Comparison of ENCODE assay signal across 16 cellular contexts in genomic region chr11:70278994-70279393, GRCh38. TPM values are rescaled to one million over a fixed set of nuclear protein-coding genes. Genes with fewer than 3 reads are reported as not detected.
A peak's percentile ranks its signal among the peaks of the same experiment; 100 is the strongest.
DNase-seq lines count a peak whose midpoint lies in the region; ATAC-seq and TF ChIP-seq lines count a peak whose summit lies in the region.
"Had no signal": no experiment of that assay in that cellular context is flagged by ENCODE, and none has a peak within 500 bp of the region (broad histone marks: within the 10 kb centered on the region; RNA-seq: fewer than 3 reads in every experiment).

No MANE protein-coding gene starts in this region.

- peaks cover 89% of the 10 kb centered on the region for H3K36me3 ChIP-seq in endodermal cell (ENCODE audit: control insufficient read depth, insufficient read depth, low read length)
- H3K36me3 ChIP-seq in H7 (replicated peaks; ENCODE audit: control insufficient read depth, insufficient read depth, low read length) = peaks cover 14% of the 10 kb centered on the region

- no peak for ATAC-seq in GM21423 (IDR thresholded peaks at IDR 0.05; ENCODE audit: unreplicated experiment)
- ATAC-seq: Right ventricle myocardium inferior had no signal

- peak overlapping the region; percentile 6 for H3K27ac ChIP-seq in angular gyrus (ENCODE audit: low read depth, low read length)
- no peak overlapping the region for H3K27ac ChIP-seq in endodermal cell (ENCODE audit: low read depth, low read length)

- peaks cover 82% of the 10 kb centered on the region for H3K36me3 Mint-ChIP-seq in endodermal cell (ENCODE audit: low read depth)

- H3K9me3 Mint-ChIP-seq in endodermal cell = no peaks in the 10 kb centered on the region
- H3K9me3 Mint-ChIP-seq: CD4-positive, CD25-positive, alpha-beta regulatory T cell had no signal

- no peaks in the 10 kb centered on the region for H3K9me3 ChIP-seq in endodermal cell (ENCODE audit: control insufficient read depth, low read length)
- H3K9me3 ChIP-seq: HAP-1 had no signal

- 88 to 96% methylated on average over 8 of the region's 8 CpGs for WGBS in endodermal cell (ENCODE audit: insufficient coverage in 1 of 2, insufficient read length in 1 of 2), 2 experiments

- H3K4me3 ChIP-seq in endodermal cell (ENCODE audit: low read length) (no peak overlapping the region), H7 (ENCODE audit: insufficient read depth, low read depth, low read length) (no peak overlapping the region)
- H3K4me3 ChIP-seq: HAP-1 had no signal

- H3K27me3 ChIP-seq in endodermal cell (ENCODE audit: control insufficient read depth, insufficient read depth, low read length, poor library complexity, severe bottlenecking) (no peaks in the 10 kb centered on the region), H7 (ENCODE audit: control insufficient read depth, insufficient read depth, low read length) (no peaks in the 10 kb centered on the region)

- TF ChIP-seq CTCF in endodermal cell (conservative IDR thresholded peaks at IDR 0.05) = no peak

- H3K27ac Mint-ChIP-seq in endodermal cell = peak overlapping the region; percentile 3
- H3K27ac Mint-ChIP-seq: B cell; CD4-positive, CD25-positive, alpha-beta regulatory T cell had no signal

- no peak overlapping the region for H3K4me3 Mint-ChIP-seq in endodermal cell
- H3K4me3 Mint-ChIP-seq: B cell; CD4-positive, CD25-positive, alpha-beta regulatory T cell had no signal

- peaks cover 19% of the 10 kb centered on the region for H3K4me1 Mint-ChIP-seq in endodermal cell

- no peak overlapping the region for H3K9ac ChIP-seq in endodermal cell (ENCODE audit: extremely low read depth, low read length, poor library complexity, severe bottlenecking)

- no peaks in the 10 kb centered on the region for H3K27me3 Mint-ChIP-seq in endodermal cell (ENCODE audit: insufficient read depth)
- H3K27me3 Mint-ChIP-seq: B cell; CD4-positive, CD25-positive, alpha-beta regulatory T cell had no signal

- peaks cover 2% of the 10 kb centered on the region for H3K4me1 ChIP-seq in endodermal cell (ENCODE audit: control insufficient read depth, insufficient read depth, low read length)
- H3K4me1 ChIP-seq: HAP-1 had no signal

- DNase-seq in endodermal cell (no peak), midbrain (lab: John Stamatoyannopoulos, UW) (peak; percentile 32), H7 (no peak), COLO668 (lab: John Stamatoyannopoulos, UW; ENCODE audit: unreplicated experiment) (no peak)
- no peak for DNase-seq in stimulated activated CD4-positive, alpha-beta T cell treated with anti-CD3 and anti-CD28 coated beads, Interleukin-4, amount 100 ng/mL, for 24 hours
- DNase-seq: CD4-positive, CD25-positive, alpha-beta regulatory T cell; IMR-90; Kasumi-1; NCI-H1105; NCI-H1694; NCI-H510A treated with DMSO at 0.1 percent for 48 hours had no signal

RNA-seq across cellular contexts. Expression of gene PPFIA1, which starts 8.5 kb away (rescaled TPM):
- total RNA-seq in endodermal cell = 100 to 1,000 TPM; 105 to 118 TPM
- 47.1 TPM for polyA plus RNA-seq in endodermal cell (2013, experiment 1 of 2)
- polyA plus RNA-seq in endodermal cell (2013, experiment 2 of 2) = 42.1 TPM
- 51.5 and 52.2 TPM in 2 replicates for total RNA-seq in H7 (2014; rRNA removed; shearing (Covaris generic))
